In the genomic region with DNA sequence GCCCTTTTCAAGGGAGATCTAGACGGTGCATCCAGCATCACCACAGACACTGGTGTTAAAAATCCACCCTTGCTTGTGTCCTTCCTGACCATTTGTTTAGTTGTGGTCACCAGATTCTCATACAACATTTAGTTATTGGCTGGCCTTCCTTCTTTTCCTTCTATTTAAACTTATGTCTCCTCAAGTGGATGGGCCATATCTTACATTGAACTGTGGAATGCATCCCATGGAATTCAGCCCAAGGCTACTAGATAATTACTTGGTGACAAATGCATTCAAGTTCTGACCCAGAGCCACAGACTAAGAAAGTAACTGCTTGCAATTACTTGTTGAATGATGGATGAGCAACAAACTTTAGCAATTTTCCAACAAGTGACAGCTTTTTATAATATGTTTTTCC, we compare ENCODE assay signal across 25 cellular contexts.
A peak's percentile ranks its signal among the peaks of the same experiment; 100 is the strongest.
DNase-seq lines count a peak whose midpoint lies in the region; ATAC-seq and TF ChIP-seq lines count a peak whose summit lies in the region.
"Had no signal": no experiment of that assay in that cellular context is flagged by ENCODE, and none has a peak within 500 bp of the region (broad histone marks: within the 10 kb centered on the region; RNA-seq: fewer than 3 reads in every experiment).

No MANE protein-coding gene starts in this region.

- H3K9me3 ChIP-seq in RWPE2 (ENCODE audit: severe bottlenecking) (no peaks in the 10 kb centered on the region), trophoblast cell (ENCODE audit: insufficient read depth, low read depth, low read length) (no peaks in the 10 kb centered on the region)
- H3K9me3 ChIP-seq: suprapubic skin had no signal

- no peaks in the 10 kb centered on the region for H3K36me3 Mint-ChIP-seq in endothelial cell (ENCODE audit: low read depth, unreplicated experiment)
- H3K36me3 Mint-ChIP-seq: activated naive CD4-positive, alpha-beta T cell treated with anti-CD3 and anti-CD28 coated beads, Interleukin-2, amount 50 U/mL, for 24 hours; CD14-positive monocyte; stimulated activated naive B cell treated with anti-CD40 and anti-IgM and Interleukin-4, amounts not matched to agents 10 μg/mL and 1 μg/mL and 100 μg/mL, for 72 hours had no signal

- no peak overlapping the region for H2AK5ac ChIP-seq in trophoblast cell (ENCODE audit: low read length)

- H3K27me3 Mint-ChIP-seq in endothelial cell (ENCODE audit: unreplicated experiment) = peaks cover 2% of the 10 kb centered on the region
- H3K27me3 Mint-ChIP-seq: activated CD8-positive, alpha-beta T cell treated with anti-CD3 and anti-CD28 coated beads for 36 hours; activated naive CD4-positive, alpha-beta T cell treated with anti-CD3 and anti-CD28 coated beads, Interleukin-2, amount 50 U/mL, for 24 hours had no signal

- no peaks in the 10 kb centered on the region for H3K36me3 ChIP-seq in RWPE2 (ENCODE audit: low read depth)
- no peaks in the 10 kb centered on the region for H3K36me3 ChIP-seq in trophoblast cell (ENCODE audit: control insufficient read depth in 1 of 2, insufficient read depth in 2 of 2, low read length in 2 of 2)
- H3K36me3 ChIP-seq: heart right ventricle, suprapubic skin had no signal

- no peak overlapping the region for H4K12ac ChIP-seq in trophoblast cell (ENCODE audit: low read depth, low read length)

- DNase-seq in GM04503 (ENCODE audit: low read depth) (peak; percentile 1), RWPE2 (ENCODE audit: low spot score) (no peak), fibroblast of pulmonary artery (ENCODE audit: low read depth) (peak; percentile 35), trophoblast cell (peak; percentile 72 to 96), NCI-H1105 (lab: John Stamatoyannopoulos, UW) (no peak), hypothalamus (lab: John Stamatoyannopoulos, UW) (no peak), endothelial cell (ENCODE audit: low spot score) (no peak), erythroblast (lab: John Stamatoyannopoulos, UW) (no peak)
- DNase-seq: activated CD8-positive, alpha-beta T cell treated with anti-CD3 and anti-CD28 coated beads for 36 hours; aorta; caudate nucleus; heart right ventricle; KG1; left cardiac atrium; NCI-H1436 treated with DMSO at 0.1 percent for 48 hours; stimulated activated naive B cell treated with anti-CD40 and anti-IgM and Interleukin-4, amounts not matched to agents 10 μg/mL and 1 μg/mL and 100 μg/mL, for 72 hours; T-helper 2 cell had no signal

- H3K4me1 Mint-ChIP-seq in endothelial cell (ENCODE audit: unreplicated experiment) = peaks cover 11% of the 10 kb centered on the region
- H3K4me1 Mint-ChIP-seq: activated naive CD4-positive, alpha-beta T cell treated with anti-CD3 and anti-CD28 coated beads, Interleukin-2, amount 50 U/mL, for 24 hours; CD14-positive monocyte; stimulated activated naive B cell treated with anti-CD40 and anti-IgM and Interleukin-4, amounts not matched to agents 10 μg/mL and 1 μg/mL and 100 μg/mL, for 72 hours had no signal

- no peak overlapping the region for H3K4me3 Mint-ChIP-seq in endothelial cell (ENCODE audit: unreplicated experiment)
- H3K4me3 Mint-ChIP-seq: activated CD8-positive, alpha-beta T cell treated with anti-CD3 and anti-CD28 coated beads for 36 hours; activated naive CD4-positive, alpha-beta T cell treated with anti-CD3 and anti-CD28 coated beads, Interleukin-2, amount 50 U/mL, for 24 hours; CD14-positive monocyte; dendritic cell treated with granulocyte-macrophage colony-stimulating factor and Interleukin-4, amounts not matched to agents 40 ng/mL and 50 ng/mL, for 4 days; stimulated activated naive B cell treated with anti-CD40 and anti-IgM and Interleukin-4, amounts not matched to agents 10 μg/mL and 1 μg/mL and 100 μg/mL, for 72 hours had no signal

- ATAC-seq in RWPE2 (ENCODE audit: low read depth) = peak; percentile 58; the same call in 2 of the 3 replicates
- ATAC-seq: activated CD8-positive, alpha-beta T cell treated with anti-CD3 and anti-CD28 coated beads for 36 hours; HCT116; Right ventricle myocardium inferior; sciatic nerve; stimulated activated naive B cell treated with anti-CD40 and anti-IgM and Interleukin-4, amounts not matched to agents 10 μg/mL and 1 μg/mL and 100 μg/mL, for 72 hours had no signal

- no peak overlapping the region for H3K4me2 ChIP-seq in trophoblast cell (ENCODE audit: low read length)

- H3K4me3 ChIP-seq in RWPE2 (ENCODE audit: severe bottlenecking) (no peak overlapping the region), fibroblast of pulmonary artery (replicated peaks; ENCODE audit: low read depth, low read length) (no peak overlapping the region), trophoblast cell (ENCODE audit: low read depth, low read length) (no peak overlapping the region)
- H3K4me3 ChIP-seq: heart right ventricle, suprapubic skin had no signal

- H3K23ac ChIP-seq in trophoblast cell (ENCODE audit: low read length) = no peak overlapping the region

- peaks cover 4% of the 10 kb centered on the region for H3K9me3 Mint-ChIP-seq in endothelial cell (ENCODE audit: unreplicated experiment)
- H3K9me3 Mint-ChIP-seq: activated naive CD4-positive, alpha-beta T cell treated with anti-CD3 and anti-CD28 coated beads, Interleukin-2, amount 50 U/mL, for 24 hours; dendritic cell treated with granulocyte-macrophage colony-stimulating factor and Interleukin-4, amounts not matched to agents 40 ng/mL and 50 ng/mL, for 4 days had no signal

- H3K4me1 ChIP-seq in RWPE2 (ENCODE audit: insufficient read depth, poor library complexity, severe bottlenecking) = peaks cover 9% of the 10 kb centered on the region
- peaks cover 4 to 11% of the 10 kb centered on the region in 2 experiments for H3K4me1 ChIP-seq in trophoblast cell (ENCODE audit: control insufficient read depth in 1 of 2, insufficient read depth in 2 of 2, low read length in 2 of 2)
- H3K4me1 ChIP-seq: heart right ventricle, suprapubic skin had no signal

- H3K14ac ChIP-seq in trophoblast cell (ENCODE audit: low read length) = no peak overlapping the region

- H2AFZ ChIP-seq in trophoblast cell (ENCODE audit: insufficient read depth, low read length, poor library complexity) = no peak overlapping the region

- H3K79me2 ChIP-seq in trophoblast cell (ENCODE audit: control insufficient read depth, insufficient read depth, low read length, poor library complexity) = no peaks in the 10 kb centered on the region

- no peaks in the 10 kb centered on the region for H3K79me1 ChIP-seq in trophoblast cell (ENCODE audit: low read length)

- no peak for TF ChIP-seq CTCF in RWPE2 (IDR thresholded peaks at IDR 0.05; ENCODE audit: poor library complexity, severe bottlenecking)
- TF ChIP-seq CTCF in fibroblast of pulmonary artery (IDR thresholded peaks at IDR 0.05; ENCODE audit: low read length, missing control alignments) = no peak
- TF ChIP-seq CTCF in endothelial cell (IDR thresholded peaks at IDR 0.05; ENCODE audit: unreplicated experiment) = no peak

- H3K18ac ChIP-seq in trophoblast cell (ENCODE audit: low read length) = no peak overlapping the region

- H3K27me3 ChIP-seq in RWPE2 (ENCODE audit: insufficient read depth, poor library complexity, severe bottlenecking) (no peaks in the 10 kb centered on the region), trophoblast cell (ENCODE audit: insufficient read depth, low read length) (no peaks in the 10 kb centered on the region)
- H3K27me3 ChIP-seq: suprapubic skin had no signal

- no peak overlapping the region for H2BK120ac ChIP-seq in trophoblast cell (ENCODE audit: insufficient read depth, low read length, poor library complexity)

- no CpG with 5 or more reads among the region's 1 CpG for WGBS in trophoblast cell (ENCODE audit: extremely low coverage, insufficient coverage, insufficient read length)

- no peak overlapping the region for H2BK5ac ChIP-seq in trophoblast cell (ENCODE audit: low read depth, low read length, poor library complexity)

- H4K91ac ChIP-seq in trophoblast cell (ENCODE audit: low read depth, low read length) = no peak overlapping the region

- H2BK12ac ChIP-seq in trophoblast cell (ENCODE audit: low read length) = no peak overlapping the region

- peak overlapping the region; percentile 20 for H3K27ac ChIP-seq in RWPE2 (ENCODE audit: poor library complexity, severe bottlenecking)
- H3K27ac ChIP-seq in trophoblast cell (ENCODE audit: low read depth, low read length) = no peak overlapping the region
- H3K27ac ChIP-seq: heart right ventricle, suprapubic skin had no signal

- H3K27ac Mint-ChIP-seq in endothelial cell (ENCODE audit: unreplicated experiment) = no peak overlapping the region
- H3K27ac Mint-ChIP-seq: activated CD8-positive, alpha-beta T cell treated with anti-CD3 and anti-CD28 coated beads for 36 hours; activated naive CD4-positive, alpha-beta T cell treated with anti-CD3 and anti-CD28 coated beads, Interleukin-2, amount 50 U/mL, for 24 hours; activated T-helper 2 cell treated with anti-CD3 and anti-CD28 coated beads, Interferon-gamma antibody, Interleukin-2, Interleukin-4, amounts not matched to agents 10 μg/mL and 5 μg/mL and 100 μg/mL, durations not matched to agents 14 hours and 24 hours and 36 hours; CD14-positive monocyte; dendritic cell treated with granulocyte-macrophage colony-stimulating factor and Interleukin-4, amounts not matched to agents 40 ng/mL and 50 ng/mL, for 4 days; stimulated activated naive B cell treated with anti-CD40 and anti-IgM and Interleukin-4, amounts not matched to agents 10 μg/mL and 1 μg/mL and 100 μg/mL, for 72 hours had no signal

- no peak overlapping the region for H4K8ac ChIP-seq in trophoblast cell (ENCODE audit: low read depth, low read length)

- no peak overlapping the region for H3K4ac ChIP-seq in trophoblast cell (ENCODE audit: low read depth, low read length)

- no peak for TF ChIP-seq POLR2A in erythroblast (IDR thresholded peaks at IDR 0.05; ENCODE audit: low read length)

- H3K9ac ChIP-seq in trophoblast cell (ENCODE audit: low read length) = no peak overlapping the region

Comparison
In these comparisons a context has a peak if more than half of its experiments do, and no peak if none do; other contexts are left out.
1. DNase-seq: peak in GM04503 (single experiment), fibroblast of pulmonary artery (single experiment) and trophoblast cell (2 of 2); none in RWPE2 (single experiment), NCI-H1105 (single experiment), hypothalamus (0 of 51), endothelial cell (single experiment) and erythroblast (0 of 2).